Comparison of ENCODE assay signal across 8 cellular contexts in the genomic region with DNA sequence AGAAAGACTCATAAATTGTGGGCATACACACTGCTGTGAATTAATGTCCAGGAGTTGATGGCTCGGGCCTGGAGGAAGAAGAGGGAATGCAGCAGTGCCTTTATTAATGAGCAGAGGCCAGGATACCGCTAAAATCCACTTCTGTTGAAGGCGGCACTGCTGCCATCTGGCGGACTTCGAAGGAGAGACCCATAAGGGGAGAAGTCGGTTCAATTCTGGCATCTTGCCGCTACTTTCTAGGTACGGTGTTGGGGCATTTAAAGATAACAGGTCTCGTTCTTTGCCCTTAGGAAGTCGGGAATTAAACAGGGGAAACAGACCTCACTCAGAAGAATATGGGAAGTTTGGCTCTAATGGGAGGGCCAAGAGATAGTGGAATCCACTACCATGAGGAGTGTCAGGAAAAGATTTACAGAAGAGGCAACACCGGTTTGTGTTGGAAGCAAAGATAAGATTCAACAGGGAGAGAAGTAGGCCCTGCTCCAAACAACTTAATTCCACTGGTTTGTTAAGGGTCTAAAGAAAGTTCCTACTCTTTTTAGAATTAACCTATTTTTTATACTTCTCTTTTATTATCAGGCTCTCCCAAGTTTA.
DNase-seq lines count a peak whose midpoint lies in the region; ATAC-seq and TF ChIP-seq lines count a peak whose summit lies in the region.

No MANE protein-coding gene starts in this region.

- H2AK5ac ChIP-seq in mesendoderm (ENCODE audit: low read length): no peak overlapping the region

- H3K4me1 ChIP-seq in GM23248 (ENCODE audit: insufficient read depth) (peaks cover 13% of the 10 kb centered on the region), Karpas-422 (ENCODE audit: low read length) (peaks cover 11% of the 10 kb centered on the region), mesendoderm (ENCODE audit: control insufficient read depth, low read depth, low read length) (no peaks in the 10 kb centered on the region), upper lobe of left lung (peaks cover 0 to 8% (median 0%) of the 10 kb centered on the region in 4 donors)

- WGBS in GM23248 (ENCODE audit: low coverage in 1 of 2, low lambda C conversion rate in 2 of 2, missing lambda C conversion rate in 2 of 2), 2 experiments: 67 to 70% methylated on average over 11 of the region's 11 CpGs
- no CpG with 5 or more reads among the region's 11 CpGs for WGBS in mesendoderm (ENCODE audit: extremely low coverage, insufficient coverage, low lambda C conversion rate)
- 9 to 12% methylated on average over 11 of the region's 11 CpGs for WGBS in upper lobe of left lung, 2 donors

- H3K27me3 ChIP-seq in GM23248 (replicated peaks; ENCODE audit: insufficient read depth) (no peaks in the 10 kb centered on the region), Karpas-422 (ENCODE audit: low read length) (no peaks in the 10 kb centered on the region), mesendoderm (ENCODE audit: insufficient read depth, low read length, poor library complexity) (no peaks in the 10 kb centered on the region), upper lobe of left lung (no peaks in the 10 kb centered on the region)

- H3K79me1 ChIP-seq in mesendoderm (ENCODE audit: low read length): no peaks in the 10 kb centered on the region

- H3K36me3 ChIP-seq in GM23248 (ENCODE audit: low read depth) (no peaks in the 10 kb centered on the region), Karpas-422 (ENCODE audit: insufficient read depth, low read length) (no peaks in the 10 kb centered on the region), mesendoderm (ENCODE audit: control insufficient read depth, insufficient read depth, low read length) (no peaks in the 10 kb centered on the region), upper lobe of left lung (no peaks in the 10 kb centered on the region)

- no peak for TF ChIP-seq EP300 in upper lobe of left lung (IDR thresholded peaks at IDR 0.05)

- H3F3A ChIP-seq in GM23248 (ENCODE audit: insufficient read depth): no peaks in the 10 kb centered on the region

- H3K79me2 ChIP-seq in GM23248 (ENCODE audit: insufficient read depth) (no peaks in the 10 kb centered on the region), Karpas-422 (ENCODE audit: low read length) (no peaks in the 10 kb centered on the region), mesendoderm (ENCODE audit: control insufficient read depth, insufficient read depth, low read length) (no peaks in the 10 kb centered on the region)

- H3K9me3 ChIP-seq in GM23248 (ENCODE audit: low read depth): no peaks in the 10 kb centered on the region
- H3K9me3 ChIP-seq in Karpas-422 (ENCODE audit: low read length): no peaks in the 10 kb centered on the region
- H3K9me3 ChIP-seq in upper lobe of left lung: no peaks in the 10 kb centered on the region

- no peak overlapping the region for H3K27ac ChIP-seq in GM23248
- H3K27ac ChIP-seq in Karpas-422 (ENCODE audit: low read length): no peak overlapping the region
- no peak overlapping the region for H3K27ac ChIP-seq in coronary artery
- no peak overlapping the region for H3K27ac ChIP-seq in mesendoderm (ENCODE audit: low read depth, low read length)
- no peak overlapping the region for H3K27ac ChIP-seq in upper lobe of left lung

- H3K4ac ChIP-seq in mesendoderm (ENCODE audit: low read depth, low read length): no peak overlapping the region

- H3K56ac ChIP-seq in mesendoderm (ENCODE audit: low read length): no peak overlapping the region

- H4K5ac ChIP-seq in mesendoderm (ENCODE audit: low read length): no peak overlapping the region

- no peak overlapping the region for H2BK5ac ChIP-seq in mesendoderm (ENCODE audit: low read length)

- no peak overlapping the region for H3K4me2 ChIP-seq in GM23248 (ENCODE audit: unreplicated experiment)
- peak overlapping the region; percentile 45 for H3K4me2 ChIP-seq in Karpas-422 (ENCODE audit: low read depth, low read length, poor library complexity, severe bottlenecking)
- no peak overlapping the region for H3K4me2 ChIP-seq in mesendoderm (ENCODE audit: low read length)

- H4K8ac ChIP-seq in mesendoderm (ENCODE audit: low read depth, low read length): no peak overlapping the region

- H3K18ac ChIP-seq in mesendoderm (ENCODE audit: low read length): no peak overlapping the region

- no peak overlapping the region for H2BK15ac ChIP-seq in mesendoderm (replicated peaks; ENCODE audit: low read depth)

- H3K9ac ChIP-seq in GM23248 (no peak overlapping the region), Karpas-422 (ENCODE audit: low read length) (peak overlapping the region; percentile 18; the same call in 1 of the 2 replicates), mesendoderm (ENCODE audit: low read length) (no peak overlapping the region)

- in situ Hi-C loops in GM23248 (cut with MboI): no loop called here

- no peak overlapping the region for H2AFZ ChIP-seq in GM23248
- no peak overlapping the region; the same call in 1 of the 2 replicates for H2AFZ ChIP-seq in Karpas-422 (ENCODE audit: low read length)

- H3K9me2 ChIP-seq in GM23248 (ENCODE audit: insufficient read depth): no peaks in the 10 kb centered on the region
- no peaks in the 10 kb centered on the region for H3K9me2 ChIP-seq in Karpas-422 (replicated peaks; ENCODE audit: insufficient read depth, low read length)

- ATAC-seq in upper lobe of left lung (ENCODE audit: low FRiP score in 2 of 2): peak; percentile 59 to 70

- DNase-seq in SIG-M5 treated with dmso at 0.1 percent for 504 hours (lab: John Stamatoyannopoulos, UW; ENCODE audit: unreplicated experiment): peak; percentile 61
- no peak for DNase-seq in SIG-M5 (lab: John Stamatoyannopoulos, UW)
- peak; percentile 35 for DNase-seq in GM23248
- peak; percentile 86 for DNase-seq in Karpas-422
- peak; percentile 59 for DNase-seq in SW480 (ENCODE audit: low spot score)
- no peak for DNase-seq in coronary artery (ENCODE audit: low spot score)
- DNase-seq in mesendoderm: peak; percentile 90
- DNase-seq in upper lobe of left lung: peak in 1 of 2 donors; percentile 39

- TF ChIP-seq CTCF in coronary artery (IDR thresholded peaks at IDR 0.05): peak; percentile 39
- TF ChIP-seq CTCF in upper lobe of left lung (IDR thresholded peaks at IDR 0.05): peak in 5 of 6 experiments; percentile 25 to 51 (median 39)

- no peak overlapping the region for H3K4me3 ChIP-seq in GM23248
- H3K4me3 ChIP-seq in Karpas-422 (ENCODE audit: low read length): no peak overlapping the region
- no peak overlapping the region for H3K4me3 ChIP-seq in coronary artery
- H3K4me3 ChIP-seq in mesendoderm (ENCODE audit: low read length): no peak overlapping the region
- H3K4me3 ChIP-seq in upper lobe of left lung: no peak overlapping the region

- no peak overlapping the region for H2BK120ac ChIP-seq in mesendoderm (ENCODE audit: low read depth, low read length)

- H4K20me1 ChIP-seq in GM23248 (ENCODE audit: insufficient read depth) (no peaks in the 10 kb centered on the region), Karpas-422 (ENCODE audit: insufficient read depth, low read depth, low read length) (no peaks in the 10 kb centered on the region)

- no peak overlapping the region for H3K23ac ChIP-seq in mesendoderm (ENCODE audit: low read length)

- no peak for TF ChIP-seq POLR2A in upper lobe of left lung (IDR thresholded peaks at IDR 0.05)

Comparison
In these comparisons a context has a peak if more than half of its experiments do, and no peak if none do; other contexts are left out.
1. DNase-seq: peak in SIG-M5 treated with dmso at 0.1 percent for 504 hours (single experiment), GM23248 (single experiment), Karpas-422 (single experiment), SW480 (single experiment) and mesendoderm (single experiment); none in SIG-M5 (single experiment) and coronary artery (single experiment).